In genomic region chr17:68302066-68302564, GRCh38 we compare ENCODE assay signal across 2 cellular contexts.
A peak's percentile ranks its signal among the peaks of the same experiment; 100 is the strongest.
TF ChIP-seq lines count a peak whose summit lies in the region.

No MANE protein-coding gene starts in this region.

TF ChIP-seq in PFSK-1, 5 proteins besides CTCF, POLR2A, EP300 and RAD21:
- TF ChIP-seq POLR2AphosphoS5 (IDR thresholded peaks at IDR 0.05; ENCODE audit: low read depth, low read length), result no peak
- peak; percentile 16 for TF ChIP-seq FOXP2 (optimal IDR thresholded peaks at IDR 0.05; ENCODE audit: borderline replicate concordance, extremely low read depth, extremely low read length, insufficient read depth)
- TF ChIP-seq REST (IDR thresholded peaks at IDR 0.05; ENCODE audit: insufficient read depth in 1 of 2, low read depth in 2 of 2, low read length in 2 of 2), result 0 out of 4 replicates have a peak, but pooled peaks of 1 of the 2 experiments have one; percentile 13

TF ChIP-seq in endothelial cell of umbilical vein, 7 proteins besides CTCF, POLR2A, EP300 and RAD21:
- peak; percentile 25 for TF ChIP-seq JUN (IDR thresholded peaks at IDR 0.05; ENCODE audit: borderline replicate concordance, insufficient read depth, insufficient read length, low read depth)
- peak; percentile 66 for TF ChIP-seq POLR2AphosphoS5 (IDR thresholded peaks at IDR 0.05; ENCODE audit: insufficient read depth, low read depth, low read length)
- TF ChIP-seq MYC (IDR thresholded peaks at IDR 0.05; ENCODE audit: low read depth, low read length), result no peak
